Comparison of ENCODE assay signal across 1 cellular context in the genomic region with DNA sequence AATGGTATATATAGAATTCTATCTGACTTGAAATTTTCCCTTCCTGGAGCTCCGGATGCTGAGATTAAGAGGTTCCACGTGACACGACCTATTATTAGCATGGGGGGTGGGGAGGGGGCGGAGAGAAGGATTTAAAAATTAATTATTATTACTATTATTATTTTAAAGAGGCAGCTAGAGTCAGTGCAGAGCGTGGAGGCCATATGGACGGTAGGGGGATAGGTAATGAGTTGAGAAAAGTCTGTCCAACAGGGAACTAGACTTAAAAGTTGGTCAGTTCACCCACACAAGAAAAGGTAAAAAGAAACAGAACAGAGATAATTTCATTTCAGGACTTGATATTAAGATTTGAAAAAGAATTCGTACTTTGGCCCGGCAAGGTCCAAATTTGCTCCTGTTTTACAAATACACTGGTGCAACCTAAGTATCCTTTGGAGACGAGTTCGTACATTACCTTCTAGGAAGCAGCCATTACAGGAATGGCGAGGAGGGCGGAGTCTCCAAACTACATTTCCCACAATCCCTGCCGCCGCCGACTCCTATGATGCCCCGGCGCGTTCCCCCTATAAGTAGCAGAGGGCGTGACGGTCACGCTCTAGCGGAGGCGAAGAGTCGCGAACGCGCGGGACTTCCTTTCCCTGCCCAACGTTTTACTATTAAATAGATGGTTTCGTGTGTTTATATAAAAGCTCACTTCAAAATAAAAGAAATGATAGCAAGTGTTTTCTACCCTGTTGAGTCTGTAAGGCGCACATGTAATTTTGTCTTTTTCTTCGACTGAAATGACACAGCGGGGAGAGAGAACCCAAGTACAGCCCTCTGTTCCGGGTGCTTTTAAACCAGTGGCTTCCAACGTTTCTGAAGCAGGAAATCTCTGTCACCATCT.
TF ChIP-seq lines count a peak whose summit lies in the region.

A gene with protein sequence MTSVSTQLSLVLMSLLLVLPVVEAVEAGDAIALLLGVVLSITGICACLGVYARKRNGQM (minus strand): TSS at position 481 of the 886 bp plus-strand sequence. CDS start 976 bp downstream, outside the sequence.

TF ChIP-seq in HEK293, 187 proteins besides CTCF, POLR2A, EP300 and RAD21 (continued from another document and continues in another):
- TF ChIP-seq KLF9 (tag by site-specific recombination; IDR thresholded peaks at IDR 0.05; ENCODE audit: low read depth) (peak; percentile 88), KLF1 (tag by site-specific recombination; IDR thresholded peaks at IDR 0.05) (peak; percentile 71), ZBTB17 (tag by site-specific recombination; IDR thresholded peaks at IDR 0.05) (peak; percentile 69), YY1 (tag by site-specific recombination; IDR thresholded peaks at IDR 0.05) (peak; percentile 88), ZNF48 (tag by site-specific recombination; IDR thresholded peaks at IDR 0.05) (no peak), ZNF76 (tag by site-specific recombination; IDR thresholded peaks at IDR 0.05; ENCODE audit: borderline replicate concordance, low read depth) (peak; percentile 95), ZNF132 (tag by site-specific recombination; IDR thresholded peaks at IDR 0.05; ENCODE audit: borderline replicate concordance) (no peak), SP3 (tag by site-specific recombination; IDR thresholded peaks at IDR 0.05) (peak; percentile 76), ZNF423 (tag by site-specific recombination; IDR thresholded peaks at IDR 0.05) (no peak), ZNF239 (tag by site-specific recombination; IDR thresholded peaks at IDR 0.05) (no peak), KLF16 (tag by site-specific recombination; IDR thresholded peaks at IDR 0.05) (peak; percentile 35; the same call in 1 of the 2 replicates), ZNF658 (tag by site-specific recombination; IDR thresholded peaks at IDR 0.05) (no peak), ZNF10 (tag by site-specific recombination; IDR thresholded peaks at IDR 0.05) (no peak), ZNF335 (tag by site-specific recombination; conservative IDR thresholded peaks at IDR 0.05) (peak; percentile 92), ZSCAN4 (tag by site-specific recombination; IDR thresholded peaks at IDR 0.05) (no peak), ZNF138 (tag by site-specific recombination; IDR thresholded peaks at IDR 0.05; ENCODE audit: borderline replicate concordance) (no peak), ZEB2 (tag by site-specific recombination; IDR thresholded peaks at IDR 0.05) (0 out of 2 replicates have a peak, but pooled peaks have one; percentile 47), SETDB1 (IDR thresholded peaks at IDR 0.05; ENCODE audit: insufficient read length, low read length) (no peak), ZBTB11 (tag by site-specific recombination; conservative IDR thresholded peaks at IDR 0.05; ENCODE audit: low read depth) (peak; percentile 17), KLF8 (tag by site-specific recombination; IDR thresholded peaks at IDR 0.05) (peak; percentile 79), ZNF501 (tag by site-specific recombination; IDR thresholded peaks at IDR 0.05) (peak; percentile 25; the same call in 1 of the 2 replicates), ZNF354C (tag by site-specific recombination; IDR thresholded peaks at IDR 0.05; ENCODE audit: borderline replicate concordance, low read depth) (no peak), ZNF560 (tag by site-specific recombination; IDR thresholded peaks at IDR 0.05; ENCODE audit: borderline replicate concordance) (no peak), ZNF776 (tag by site-specific recombination; IDR thresholded peaks at IDR 0.05; ENCODE audit: borderline replicate concordance) (no peak), ZNF768 (tag by site-specific recombination; IDR thresholded peaks at IDR 0.05) (no peak), ZXDB (tag by site-specific recombination; IDR thresholded peaks at IDR 0.05) (peak; percentile 72; the same call in 1 of the 2 replicates), ZNF514 (tag by site-specific recombination; IDR thresholded peaks at IDR 0.05) (no peak), ZNF18 (tag by site-specific recombination; IDR thresholded peaks at IDR 0.05) (no peak), ZNF473 (tag by site-specific recombination; IDR thresholded peaks at IDR 0.05) (no peak), ZNF629 (tag by site-specific recombination; IDR thresholded peaks at IDR 0.05) (peak; percentile 58), ZBTB48 (tag by site-specific recombination; IDR thresholded peaks at IDR 0.05) (no peak), GLIS2 (tag by site-specific recombination; IDR thresholded peaks at IDR 0.05) (no peak), ZNF426 (tag by site-specific recombination; IDR thresholded peaks at IDR 0.05) (no peak), GFI1B (tag by site-specific recombination; IDR thresholded peaks at IDR 0.05) (no peak), BCL6B (tag by site-specific recombination; IDR thresholded peaks at IDR 0.05) (peak; percentile 74), SCRT2 (tag by site-specific recombination; IDR thresholded peaks at IDR 0.05) (no peak), ZNF394 (tag by site-specific recombination; IDR thresholded peaks at IDR 0.05; ENCODE audit: borderline replicate concordance) (no peak; the same call in 1 of the 2 replicates), ZFP3 (tag by site-specific recombination; IDR thresholded peaks at IDR 0.05; ENCODE audit: low read depth) (0 out of 2 replicates have a peak, but pooled peaks have one; percentile 43), ZNF544 (tag by site-specific recombination; IDR thresholded peaks at IDR 0.05) (no peak), ZBTB49 (tag by site-specific recombination; IDR thresholded peaks at IDR 0.05; ENCODE audit: low read depth) (no peak)
- TF ChIP-seq, protein P1, sequence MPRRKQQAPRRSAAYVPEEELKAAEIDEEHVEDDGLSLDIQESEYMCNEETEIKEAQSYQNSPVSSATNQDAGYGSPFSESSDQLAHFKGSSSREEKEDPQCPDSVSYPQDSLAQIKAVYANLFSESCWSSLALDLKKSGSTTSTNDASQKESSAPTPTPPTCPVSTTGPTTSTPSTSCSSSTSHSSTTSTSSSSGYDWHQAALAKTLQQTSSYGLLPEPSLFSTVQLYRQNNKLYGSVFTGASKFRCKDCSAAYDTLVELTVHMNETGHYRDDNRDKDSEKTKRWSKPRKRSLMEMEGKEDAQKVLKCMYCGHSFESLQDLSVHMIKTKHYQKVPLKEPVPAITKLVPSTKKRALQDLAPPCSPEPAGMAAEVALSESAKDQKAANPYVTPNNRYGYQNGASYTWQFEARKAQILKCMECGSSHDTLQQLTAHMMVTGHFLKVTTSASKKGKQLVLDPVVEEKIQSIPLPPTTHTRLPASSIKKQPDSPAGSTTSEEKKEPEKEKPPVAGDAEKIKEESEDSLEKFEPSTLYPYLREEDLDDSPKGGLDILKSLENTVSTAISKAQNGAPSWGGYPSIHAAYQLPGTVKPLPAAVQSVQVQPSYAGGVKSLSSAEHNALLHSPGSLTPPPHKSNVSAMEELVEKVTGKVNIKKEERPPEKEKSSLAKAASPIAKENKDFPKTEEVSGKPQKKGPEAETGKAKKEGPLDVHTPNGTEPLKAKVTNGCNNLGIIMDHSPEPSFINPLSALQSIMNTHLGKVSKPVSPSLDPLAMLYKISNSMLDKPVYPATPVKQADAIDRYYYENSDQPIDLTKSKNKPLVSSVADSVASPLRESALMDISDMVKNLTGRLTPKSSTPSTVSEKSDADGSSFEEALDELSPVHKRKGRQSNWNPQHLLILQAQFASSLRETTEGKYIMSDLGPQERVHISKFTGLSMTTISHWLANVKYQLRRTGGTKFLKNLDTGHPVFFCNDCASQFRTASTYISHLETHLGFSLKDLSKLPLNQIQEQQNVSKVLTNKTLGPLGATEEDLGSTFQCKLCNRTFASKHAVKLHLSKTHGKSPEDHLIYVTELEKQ (tag by site-specific recombination; IDR thresholded peaks at IDR 0.05; ENCODE audit: borderline replicate concordance) = no peak
- TF ChIP-seq, protein P2, sequence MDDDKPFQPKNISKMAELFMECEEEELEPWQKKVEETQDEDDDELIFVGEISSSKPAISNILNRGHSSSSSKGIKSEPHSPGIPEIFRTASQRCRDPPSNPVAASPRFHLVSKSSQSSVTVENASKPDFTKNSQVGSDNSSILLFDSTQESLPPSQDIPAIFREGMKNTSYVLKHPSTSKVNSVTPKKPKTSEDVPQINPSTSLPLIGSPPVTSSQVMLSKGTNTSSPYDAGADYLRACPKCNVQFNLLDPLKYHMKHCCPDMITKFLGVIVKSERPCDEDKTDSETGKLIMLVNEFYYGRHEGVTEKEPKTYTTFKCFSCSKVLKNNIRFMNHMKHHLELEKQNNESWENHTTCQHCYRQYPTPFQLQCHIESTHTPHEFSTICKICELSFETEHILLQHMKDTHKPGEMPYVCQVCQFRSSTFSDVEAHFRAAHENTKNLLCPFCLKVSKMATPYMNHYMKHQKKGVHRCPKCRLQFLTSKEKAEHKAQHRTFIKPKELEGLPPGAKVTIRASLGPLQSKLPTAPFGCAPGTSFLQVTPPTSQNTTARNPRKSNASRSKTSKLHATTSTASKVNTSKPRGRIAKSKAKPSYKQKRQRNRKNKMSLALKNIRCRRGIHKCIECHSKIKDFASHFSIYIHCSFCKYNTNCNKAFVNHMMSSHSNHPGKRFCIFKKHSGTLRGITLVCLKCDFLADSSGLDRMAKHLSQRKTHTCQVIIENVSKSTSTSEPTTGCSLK (tag by site-specific recombination; IDR thresholded peaks at IDR 0.05) = no peak
- TF ChIP-seq, protein P3, sequence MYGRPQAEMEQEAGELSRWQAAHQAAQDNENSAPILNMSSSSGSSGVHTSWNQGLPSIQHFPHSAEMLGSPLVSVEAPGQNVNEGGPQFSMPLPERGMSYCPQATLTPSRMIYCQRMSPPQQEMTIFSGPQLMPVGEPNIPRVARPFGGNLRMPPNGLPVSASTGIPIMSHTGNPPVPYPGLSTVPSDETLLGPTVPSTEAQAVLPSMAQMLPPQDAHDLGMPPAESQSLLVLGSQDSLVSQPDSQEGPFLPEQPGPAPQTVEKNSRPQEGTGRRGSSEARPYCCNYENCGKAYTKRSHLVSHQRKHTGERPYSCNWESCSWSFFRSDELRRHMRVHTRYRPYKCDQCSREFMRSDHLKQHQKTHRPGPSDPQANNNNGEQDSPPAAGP (tag by site-specific recombination; IDR thresholded peaks at IDR 0.05) = peak; percentile 25; the same call in 1 of the 2 replicates
